ENCODE assay signal across 8 cellular contexts in genomic region chr1:92484472-92485373, GRCh38. TPM values are rescaled to one million over a fixed set of nuclear protein-coding genes. Genes with fewer than 3 reads are reported as not detected.
A peak's percentile ranks its signal among the peaks of the same experiment; 100 is the strongest.
DNase-seq lines count a peak whose midpoint lies in the region; ATAC-seq and TF ChIP-seq lines count a peak whose summit lies in the region.

No MANE protein-coding gene starts in this region.

- peaks cover 38% of the 10 kb centered on the region for H3K4me1 Mint-ChIP-seq in central memory CD8-positive, alpha-beta T cell
- H3K4me1 Mint-ChIP-seq in mesothelial cell of epicardium = peaks cover 47% of the 10 kb centered on the region
- peaks cover 38% of the 10 kb centered on the region for H3K4me1 Mint-ChIP-seq in stimulated activated memory B cell treated with anti-CD40 and anti-IgM and Interleukin-4, amounts not matched to agents 10 μg/mL and 1 μg/mL and 100 μg/mL, for 72 hours

- peaks cover 8% of the 10 kb centered on the region; the same call in 1 of the 2 replicates for H3F3A ChIP-seq in Loucy (ENCODE audit: low read depth)

- peaks cover 36% of the 10 kb centered on the region for H3K79me2 ChIP-seq in Loucy (ENCODE audit: insufficient read depth, low read length)

- ATAC-seq in GM21786 (IDR thresholded peaks at IDR 0.05; ENCODE audit: unreplicated experiment) = peak; percentile 20
- peak; percentile 50 for ATAC-seq in central memory CD8-positive, alpha-beta T cell (replicated peaks; ENCODE audit: extremely low read depth, poor library complexity, severe bottlenecking)
- peak; percentile 48 for ATAC-seq in stimulated activated memory B cell treated with anti-CD40 and anti-IgM and Interleukin-4, amounts not matched to agents 10 μg/mL and 1 μg/mL and 100 μg/mL, for 72 hours

- H3K4me1 ChIP-seq in Loucy (ENCODE audit: insufficient read depth, low read length, poor library complexity, severe bottlenecking) = peaks cover 18% of the 10 kb centered on the region

- no peaks in the 10 kb centered on the region for H4K20me1 ChIP-seq in Loucy (ENCODE audit: insufficient read depth, low read length, poor library complexity, severe bottlenecking)

- H3K4me3 Mint-ChIP-seq in central memory CD8-positive, alpha-beta T cell = peak overlapping the region; percentile 90
- peak overlapping the region; percentile 56 for H3K4me3 Mint-ChIP-seq in mesothelial cell of epicardium
- peak overlapping the region; percentile 89 for H3K4me3 Mint-ChIP-seq in stimulated activated memory B cell treated with anti-CD40 and anti-IgM and Interleukin-4, amounts not matched to agents 10 μg/mL and 1 μg/mL and 100 μg/mL, for 72 hours

- H3K9me3 ChIP-seq in Loucy (ENCODE audit: insufficient read depth, low read depth, low read length) = no peaks in the 10 kb centered on the region

- peak overlapping the region; percentile 94 for H3K27ac Mint-ChIP-seq in central memory CD8-positive, alpha-beta T cell (ENCODE audit: low read depth)
- no peak overlapping the region for H3K27ac Mint-ChIP-seq in mesothelial cell of epicardium
- peak overlapping the region; percentile 92 for H3K27ac Mint-ChIP-seq in stimulated activated memory B cell treated with anti-CD40 and anti-IgM and Interleukin-4, amounts not matched to agents 10 μg/mL and 1 μg/mL and 100 μg/mL, for 72 hours

- TF ChIP-seq CTCF in GM10266 (IDR thresholded peaks at IDR 0.05; ENCODE audit: control insufficient read depth, insufficient read depth, low read depth, missing control alignments) (no peak), Loucy (conservative IDR thresholded peaks at IDR 0.05; ENCODE audit: low read length) (peak; percentile 48), WI38 (IDR thresholded peaks at IDR 0.05; ENCODE audit: low read depth, low read length) (no peak), mesothelial cell of epicardium (IDR thresholded peaks at IDR 0.05; ENCODE audit: unreplicated experiment) (no peak)

- peak overlapping the region; percentile 85 for H3K9ac ChIP-seq in Loucy (ENCODE audit: low read depth, low read length, poor library complexity, severe bottlenecking)

- H3K9me2 ChIP-seq in Loucy (replicated peaks; ENCODE audit: low read depth, low read length) = no peaks in the 10 kb centered on the region

- H3K27me3 Mint-ChIP-seq in central memory CD8-positive, alpha-beta T cell = no peaks in the 10 kb centered on the region
- H3K27me3 Mint-ChIP-seq in mesothelial cell of epicardium (ENCODE audit: low read depth) = peaks cover 94% of the 10 kb centered on the region
- peaks cover 49% of the 10 kb centered on the region for H3K27me3 Mint-ChIP-seq in stimulated activated memory B cell treated with anti-CD40 and anti-IgM and Interleukin-4, amounts not matched to agents 10 μg/mL and 1 μg/mL and 100 μg/mL, for 72 hours

- H3K36me3 ChIP-seq in Loucy (ENCODE audit: insufficient read depth, low read length) = peaks cover 3% of the 10 kb centered on the region; the same call in 1 of the 2 replicates

- DNase-seq in GM10266 (ENCODE audit: extremely low spot score) (peak; percentile 78), mesothelial cell of epicardium (ENCODE audit: low spot score in 2 of 2, unreplicated experiment in 2 of 2) (peak; percentile 26 to 55), Ammon's horn (ENCODE audit: low spot score) (no peak)
- DNase-seq in central memory CD8-positive, alpha-beta T cell (ENCODE audit: low spot score in 2 of 2) = peak in 1 of 2 donors; percentile 40

- H3K36me3 Mint-ChIP-seq in central memory CD8-positive, alpha-beta T cell (ENCODE audit: insufficient read depth) = peaks cover 35% of the 10 kb centered on the region
- H3K36me3 Mint-ChIP-seq in mesothelial cell of epicardium = no peaks in the 10 kb centered on the region
- H3K36me3 Mint-ChIP-seq in stimulated activated memory B cell treated with anti-CD40 and anti-IgM and Interleukin-4, amounts not matched to agents 10 μg/mL and 1 μg/mL and 100 μg/mL, for 72 hours = peaks cover 33% of the 10 kb centered on the region

- peak overlapping the region; percentile 95 for H3K4me2 ChIP-seq in Loucy (ENCODE audit: low read depth, low read length, poor library complexity, severe bottlenecking)

- H3K4me3 ChIP-seq in Loucy (ENCODE audit: low read length, poor library complexity, severe bottlenecking) (peak overlapping the region; percentile 90), WI38 (ENCODE audit: low read depth, low read length) (peak overlapping the region; percentile 47; the same call in 1 of the 2 replicates)

- no peaks in the 10 kb centered on the region for H3K9me3 Mint-ChIP-seq in central memory CD8-positive, alpha-beta T cell
- no peaks in the 10 kb centered on the region for H3K9me3 Mint-ChIP-seq in mesothelial cell of epicardium
- H3K9me3 Mint-ChIP-seq in stimulated activated memory B cell treated with anti-CD40 and anti-IgM and Interleukin-4, amounts not matched to agents 10 μg/mL and 1 μg/mL and 100 μg/mL, for 72 hours = no peaks in the 10 kb centered on the region

- no peaks in the 10 kb centered on the region for H3K27me3 ChIP-seq in Loucy (ENCODE audit: insufficient read depth, low read length, poor library complexity, severe bottlenecking)

- peak overlapping the region; percentile 96 for H2AFZ ChIP-seq in Loucy (ENCODE audit: low read length)

RNA-seq across cellular contexts. Expression of gene GFI1, which starts 2.0 kb away (rescaled TPM):
- total RNA-seq in mesothelial cell of epicardium = 0.34 to 0.58 TPM (median 0.41 TPM) in 3 replicates
